ENCODE assay signal across 10 cellular contexts in the genomic region with DNA sequence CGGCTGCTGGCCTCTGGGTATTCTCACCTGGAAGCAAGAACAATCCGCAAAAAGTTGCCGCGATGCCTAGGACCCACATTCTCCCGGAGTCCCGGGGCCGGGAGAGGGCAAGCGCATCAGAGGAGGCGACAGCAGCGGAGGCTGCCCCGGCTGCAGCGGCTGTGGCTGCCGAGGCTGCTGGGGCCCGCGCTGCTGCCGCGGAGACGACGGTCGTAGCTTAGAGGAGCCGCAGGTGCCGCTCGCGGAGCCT. TPM values are rescaled to one million over a fixed set of nuclear protein-coding genes. Genes with fewer than 3 reads are reported as not detected.
A peak's percentile ranks its signal among the peaks of the same experiment; 100 is the strongest.
DNase-seq lines count a peak whose midpoint lies in the region; ATAC-seq, FAIRE-seq and TF ChIP-seq lines count a peak whose summit lies in the region.
"Had no signal": no experiment of that assay in that cellular context is flagged by ENCODE, and none has a peak within 500 bp of the region (broad histone marks: within the 10 kb centered on the region; RNA-seq: fewer than 3 reads in every experiment).

No MANE protein-coding gene starts in this region.

- H3K4me3 ChIP-seq in bronchial epithelial cell (ENCODE audit: low read depth, low read length) (peak overlapping the region; percentile 35), left lung (peak overlapping the region; percentile 37 to 45), tibial artery (peak overlapping the region; percentile 31 to 51)
- H3K4me3 ChIP-seq: SJCRH30 had no signal

- FAIRE-seq in bronchial epithelial cell (lab: Jason Lieb, UNC), result no peak

- ATAC-seq in left lung, result no peak
- no peak for ATAC-seq in HG03175 (IDR thresholded peaks at IDR 0.05; ENCODE audit: unreplicated experiment)

- H3K9me3 ChIP-seq in left lung (no peaks in the 10 kb centered on the region), tibial artery (no peaks in the 10 kb centered on the region)
- H3K9me3 ChIP-seq: SJCRH30 had no signal

- H3K27ac ChIP-seq in left lung (no peak overlapping the region), tibial artery (no peak overlapping the region)
- H3K27ac ChIP-seq: SJCRH30 had no signal

- H3K36me3 ChIP-seq in bronchial epithelial cell (ENCODE audit: control insufficient read depth, insufficient read depth, low read length), result no peaks in the 10 kb centered on the region
- H3K36me3 ChIP-seq in left lung, result no peaks in the 10 kb centered on the region
- H3K36me3 ChIP-seq in tibial artery, result no peaks in the 10 kb centered on the region
- H3K36me3 ChIP-seq: SJCRH30 had no signal

- TF ChIP-seq CTCF in bronchial epithelial cell (IDR thresholded peaks at IDR 0.05; ENCODE audit: insufficient read depth, low read length, severe bottlenecking), result no peak
- TF ChIP-seq CTCF in left lung (IDR thresholded peaks at IDR 0.05), result no peak
- no peak for TF ChIP-seq CTCF in tibial artery (IDR thresholded peaks at IDR 0.05)

- intact Hi-C loops in left lung (cut with DNase I), result no loop called here
- intact Hi-C loops in tibial artery (cut with DNase I; ENCODE audit: low total_unique reads), result no loop called here

- peaks cover 3 to 29% of the 10 kb centered on the region in 2 donors for H3K4me1 ChIP-seq in left lung
- H3K4me1 ChIP-seq in tibial artery, result peaks cover 0 to 33% (median 27%) of the 10 kb centered on the region in 4 donors

- peak; percentile 14 for DNase-seq in NCI-H1436 (lab: John Stamatoyannopoulos, UW)
- DNase-seq in NCI-H1436 treated with DMSO at 0.1 percent for 48 hours (lab: John Stamatoyannopoulos, UW), result no peak
- no peak for DNase-seq in bronchial epithelial cell (ENCODE audit: low read depth)
- DNase-seq in left lung, result no peak
- no peak for DNase-seq in tibial artery
- DNase-seq in NCI-H146 treated with DMSO at 0.1 percent for 48 hours (lab: John Stamatoyannopoulos, UW; ENCODE audit: unreplicated experiment), result no peak
- DNase-seq in iPS-NIHi7 (ENCODE audit: extremely low spot score), result no peak
- DNase-seq: SJCRH30; stimulated activated CD4-positive, alpha-beta T cell treated with anti-CD3 and anti-CD28 coated beads, Interleukin-4, amount 100 ng/mL, for 1 hour had no signal

- peaks cover 22% of the 10 kb centered on the region for H3K27me3 ChIP-seq in bronchial epithelial cell (ENCODE audit: control insufficient read depth, insufficient read depth, low read length)
- peaks cover 21 to 55% of the 10 kb centered on the region in 2 donors for H3K27me3 ChIP-seq in left lung
- peaks cover 0 to 44% of the 10 kb centered on the region in 2 donors for H3K27me3 ChIP-seq in tibial artery
- H3K27me3 ChIP-seq: SJCRH30 had no signal

RNA-seq across cellular contexts. Expression of a gene that starts 0.2 kb away (rescaled TPM):
- total RNA-seq in bronchial epithelial cell (under 0.01 TPM in 1 of 2 replicates, not detected in the other), left lung (1 to 10 TPM; 2.5 to 5.6 TPM)
